ENCODE assay signal across 8 cellular contexts in genomic region chr3:179069762-179070390, GRCh38. TPM values are rescaled to one million over a fixed set of nuclear protein-coding genes. Genes with fewer than 3 reads are reported as not detected.
DNase-seq lines count a peak whose midpoint lies in the region; TF ChIP-seq lines count a peak whose summit lies in the region.

No MANE protein-coding gene starts in this region.

- H3K9me2 ChIP-seq in Loucy (replicated peaks; ENCODE audit: low read depth, low read length): no peaks in the 10 kb centered on the region

- H3K36me3 ChIP-seq in Loucy (ENCODE audit: insufficient read depth, low read length) (no peaks in the 10 kb centered on the region), ascending aorta (peaks cover 6 to 22% of the 10 kb centered on the region in 2 donors)

- H3K79me2 ChIP-seq in Loucy (ENCODE audit: insufficient read depth, low read length): peaks cover 37% of the 10 kb centered on the region

- H3K27ac ChIP-seq in ascending aorta: peak overlapping the region in 1 of 2 donors; percentile 76

- H3K4me3 ChIP-seq in Loucy (ENCODE audit: low read length, poor library complexity, severe bottlenecking) (peak overlapping the region; percentile 96), ascending aorta (peak overlapping the region; percentile 75 to 91)

- no peaks in the 10 kb centered on the region for H4K20me1 ChIP-seq in Loucy (ENCODE audit: insufficient read depth, low read length, poor library complexity, severe bottlenecking)

- intact Hi-C loops in ascending aorta (cut with DNase I): loop anchor here (5.0 to 10.0 kb wide), 4 partner anchors 53 to 382 kb away; partner anchors contain the start of genes GNB4 and PIK3CA

- H3F3A ChIP-seq in Loucy (ENCODE audit: low read depth): no peaks in the 10 kb centered on the region

- TF ChIP-seq CTCF in Loucy (conservative IDR thresholded peaks at IDR 0.05; ENCODE audit: low read length) (no peak), ascending aorta (IDR thresholded peaks at IDR 0.05) (no peak)

- peak overlapping the region; percentile 78 for H3K4me2 ChIP-seq in Loucy (ENCODE audit: low read depth, low read length, poor library complexity, severe bottlenecking)

- H3K4me1 ChIP-seq in Loucy (ENCODE audit: insufficient read depth, low read length, poor library complexity, severe bottlenecking): peaks cover 37% of the 10 kb centered on the region
- peaks cover 0 to 11% of the 10 kb centered on the region in 2 donors for H3K4me1 ChIP-seq in ascending aorta

- H3K27me3 ChIP-seq in Loucy (ENCODE audit: insufficient read depth, low read length, poor library complexity, severe bottlenecking) (no peaks in the 10 kb centered on the region), ascending aorta (no peaks in the 10 kb centered on the region)

- DNase-seq in EL (peak; percentile 26), ascending aorta (ENCODE audit: low spot score in 2 of 2) (no peak), myocyte (ENCODE audit: low read depth) (peak; percentile 65), NCI-H1436 treated with DMSO at 0.1 percent for 48 hours (lab: John Stamatoyannopoulos, UW) (no peak), Ammon's horn (ENCODE audit: low spot score) (no peak), NCI-H2081 treated with DMSO at 0.1 percent for 48 hours (lab: John Stamatoyannopoulos, UW) (no peak)
- DNase-seq in stimulated activated CD4-positive, alpha-beta T cell treated with anti-CD3 and anti-CD28 coated beads, Interleukin-4, amount 100 ng/mL, for 1 hour: no peak

- H2AFZ ChIP-seq in Loucy (ENCODE audit: low read length): no peak overlapping the region

- H3K9me3 ChIP-seq in Loucy (ENCODE audit: insufficient read depth, low read depth, low read length): no peaks in the 10 kb centered on the region
- H3K9me3 ChIP-seq in ascending aorta: no peaks in the 10 kb centered on the region

- H3K9ac ChIP-seq in Loucy (ENCODE audit: low read depth, low read length, poor library complexity, severe bottlenecking): peak overlapping the region; percentile 90

RNA-seq across cellular contexts. Expression of gene ZMAT3, which starts 1.7 kb away (rescaled TPM):
- total RNA-seq in ascending aorta (38.0 TPM), myocyte (57.7 and 86.1 TPM in 2 replicates)
- polyA plus RNA-seq in myocyte (2012): 51.7 TPM

Comparison
In these comparisons a context has a peak if more than half of its experiments do, and no peak if none do; other contexts are left out.
1. DNase-seq: peak in EL (single experiment) and myocyte (single experiment); none in ascending aorta (0 of 2), NCI-H1436 treated with DMSO at 0.1 percent for 48 hours (single experiment), Ammon's horn (single experiment), NCI-H2081 treated with DMSO at 0.1 percent for 48 hours (single experiment) and stimulated activated CD4-positive, alpha-beta T cell treated with anti-CD3 and anti-CD28 coated beads, Interleukin-4, amount 100 ng/mL, for 1 hour (single experiment).